ENCODE assay signal across 32 cellular contexts in genomic region chr7:2330506-2330905, GRCh38.
"Had no signal": no experiment of that assay in that cellular context is flagged by ENCODE, and none has a peak within 500 bp of the region (broad histone marks: within the 10 kb centered on the region; RNA-seq: fewer than 3 reads in every experiment).

No MANE protein-coding gene starts in this region.

- H3K27me3 Mint-ChIP-seq: activated CD4-positive, alpha-beta memory T cell treated with anti-CD3 and anti-CD28 coated beads, Interleukin-2, amount 10 ng/mL, durations not matched to agents 7 days and 5 days; activated CD4-positive, alpha-beta T cell treated with anti-CD3 and anti-CD28 coated beads, Interleukin-2, amount 10 ng/mL, durations not matched to agents 7 days and 5 days; activated naive CD4-positive, alpha-beta T cell treated with anti-CD3 and anti-CD28 coated beads, Interleukin-2, amount 50 U/mL, for 24 hours; activated naive CD8-positive, alpha-beta T cell treated with anti-CD3 and anti-CD28 coated beads for 36 hours; activated naive CD8-positive, alpha-beta T cell treated with anti-CD3 and anti-CD28 coated beads, Interleukin-2, amount 50 U/mL, for 24 hours; activated T-cell treated with anti-CD3 and anti-CD28 coated beads, Interleukin-2, amount 50 U/mL, for 24 hours; activated T-helper 17 cell treated with anti-CD3 and anti-CD28 coated beads, Interleukin-2, amount 50 U/mL, for 72 hours; brain had no signal

- H3K4me1 ChIP-seq: adrenal gland, breast epithelium, colonic mucosa, foreskin keratinocyte, gastrocnemius medialis had no signal

- DNase-seq: activated CD4-positive, alpha-beta memory T cell treated with anti-CD3 and anti-CD28 coated beads, Interleukin-2, amount 10 ng/mL, durations not matched to agents 7 days and 5 days; activated CD4-positive, alpha-beta T cell treated with anti-CD3 and anti-CD28 coated beads for 1 hour; activated CD4-positive, alpha-beta T cell treated with anti-CD3 and anti-CD28 coated beads for 4 hours; activated CD4-positive, alpha-beta T cell treated with anti-CD3 and anti-CD28 coated beads, Interleukin-2, amount 10 ng/mL, durations not matched to agents 7 days and 5 days; activated CD4-positive, alpha-beta T cell treated with anti-CD3 and anti-CD28 coated beads, Interleukin-2, amount 50 U/mL, for 4 hours; activated CD8-positive, alpha-beta memory T cell treated with anti-CD3 and anti-CD28 coated beads, Interleukin-2, amount 50 U/mL, for 48 hours; activated effector memory CD4-positive, alpha-beta T cell treated with Interleukin-2 at 50 U/mL for 16 hours; activated naive CD4-positive, alpha-beta T cell treated with anti-CD3 and anti-CD28 coated beads for 36 hours; activated naive CD8-positive, alpha-beta T cell treated with anti-CD3 and anti-CD28 coated beads for 36 hours; activated naive CD8-positive, alpha-beta T cell treated with anti-CD3 and anti-CD28 coated beads, Interleukin-2, amount 50 U/mL, for 24 hours; activated T-cell treated with anti-CD3 and anti-CD28 coated beads for 4 hours; activated T-cell treated with anti-CD3 and anti-CD28 coated beads, Interleukin-2, amount 50 U/mL, for 24 hours; adrenal gland; amygdala; aorta; central memory CD4-positive, alpha-beta T cell; cerebellar nuclear complex; colonic mucosa; dorsolateral prefrontal cortex; effector memory CD4-positive, alpha-beta T cell; endodermal cell; foreskin keratinocyte; gastrocnemius medialis; glutamatergic neuron; heart left ventricle; T-helper 2 cell had no signal

- H3K27ac ChIP-seq: adrenal gland, breast epithelium, cardiac muscle cell, colonic mucosa, dorsolateral prefrontal cortex, foreskin keratinocyte, gastrocnemius medialis, heart left ventricle had no signal

- H3K4me3 Mint-ChIP-seq: activated CD4-positive, alpha-beta memory T cell treated with anti-CD3 and anti-CD28 coated beads, Interleukin-2, amount 10 ng/mL, durations not matched to agents 7 days and 5 days; activated CD4-positive, alpha-beta T cell treated with anti-CD3 and anti-CD28 coated beads, Interleukin-2, amount 10 ng/mL, durations not matched to agents 7 days and 5 days; activated naive CD4-positive, alpha-beta T cell treated with anti-CD3 and anti-CD28 coated beads for 36 hours; activated naive CD4-positive, alpha-beta T cell treated with anti-CD3 and anti-CD28 coated beads, Interleukin-2, amount 50 U/mL, for 24 hours; activated naive CD8-positive, alpha-beta T cell treated with anti-CD3 and anti-CD28 coated beads for 36 hours; activated naive CD8-positive, alpha-beta T cell treated with anti-CD3 and anti-CD28 coated beads, Interleukin-2, amount 50 U/mL, for 24 hours; activated T-cell treated with anti-CD3 and anti-CD28 coated beads, Interleukin-2, amount 50 U/mL, for 24 hours; activated T-helper 17 cell treated with anti-CD3 and anti-CD28 coated beads, Interleukin-2, amount 50 U/mL, for 72 hours; brain; endodermal cell had no signal

- H3K9me3 ChIP-seq: adrenal gland, breast epithelium, colonic mucosa, gastrocnemius medialis, heart left ventricle had no signal

- H3K36me3 Mint-ChIP-seq: activated naive CD4-positive, alpha-beta T cell treated with anti-CD3 and anti-CD28 coated beads, Interleukin-2, amount 50 U/mL, for 24 hours; activated naive CD8-positive, alpha-beta T cell treated with anti-CD3 and anti-CD28 coated beads for 36 hours had no signal

- H3K27me3 ChIP-seq: adrenal gland, breast epithelium, cardiac muscle cell, colonic mucosa, dorsolateral prefrontal cortex, foreskin keratinocyte, gastrocnemius medialis, heart left ventricle had no signal

- H3K9me3 Mint-ChIP-seq: activated CD4-positive, alpha-beta memory T cell treated with anti-CD3 and anti-CD28 coated beads, Interleukin-2, amount 10 ng/mL, durations not matched to agents 7 days and 5 days; activated CD4-positive, alpha-beta T cell treated with anti-CD3 and anti-CD28 coated beads, Interleukin-2, amount 10 ng/mL, durations not matched to agents 7 days and 5 days; activated naive CD4-positive, alpha-beta T cell treated with anti-CD3 and anti-CD28 coated beads for 36 hours; activated naive CD4-positive, alpha-beta T cell treated with anti-CD3 and anti-CD28 coated beads, Interleukin-2, amount 50 U/mL, for 24 hours; activated naive CD8-positive, alpha-beta T cell treated with anti-CD3 and anti-CD28 coated beads for 36 hours; activated naive CD8-positive, alpha-beta T cell treated with anti-CD3 and anti-CD28 coated beads, Interleukin-2, amount 50 U/mL, for 24 hours; activated T-cell treated with anti-CD3 and anti-CD28 coated beads, Interleukin-2, amount 50 U/mL, for 24 hours; activated T-helper 17 cell treated with anti-CD3 and anti-CD28 coated beads, Interleukin-2, amount 50 U/mL, for 72 hours; brain; endodermal cell had no signal

- H3K36me3 ChIP-seq: adrenal gland, breast epithelium, cardiac muscle cell, colonic mucosa, gastrocnemius medialis, heart left ventricle had no signal

- H3K4me3 ChIP-seq: adrenal gland, breast epithelium, cardiac muscle cell, colonic mucosa, dorsolateral prefrontal cortex, gastrocnemius medialis, heart left ventricle had no signal

- ATAC-seq: activated naive CD8-positive, alpha-beta T cell treated with anti-CD3 and anti-CD28 coated beads, Interleukin-2, amount 50 U/mL, for 24 hours; activated T-helper 17 cell treated with anti-CD3 and anti-CD28 coated beads, Interleukin-2, amount 50 U/mL, for 72 hours; esophagus mucosa; foreskin keratinocyte; gastrocnemius medialis; heart left ventricle had no signal

- H3K27ac Mint-ChIP-seq: activated CD4-positive, alpha-beta memory T cell treated with anti-CD3 and anti-CD28 coated beads, Interleukin-2, amount 10 ng/mL, durations not matched to agents 7 days and 5 days; activated CD4-positive, alpha-beta T cell treated with anti-CD3 and anti-CD28 coated beads, Interleukin-2, amount 10 ng/mL, durations not matched to agents 7 days and 5 days; activated naive CD4-positive, alpha-beta T cell treated with anti-CD3 and anti-CD28 coated beads for 36 hours; activated naive CD4-positive, alpha-beta T cell treated with anti-CD3 and anti-CD28 coated beads, Interleukin-2, amount 50 U/mL, for 24 hours; activated naive CD8-positive, alpha-beta T cell treated with anti-CD3 and anti-CD28 coated beads for 36 hours; activated naive CD8-positive, alpha-beta T cell treated with anti-CD3 and anti-CD28 coated beads, Interleukin-2, amount 50 U/mL, for 24 hours; activated T-cell treated with anti-CD3 and anti-CD28 coated beads, Interleukin-2, amount 50 U/mL, for 24 hours; activated T-helper 17 cell treated with anti-CD3 and anti-CD28 coated beads, Interleukin-2, amount 50 U/mL, for 72 hours; brain; endodermal cell had no signal

- H3K4me1 Mint-ChIP-seq: activated CD4-positive, alpha-beta memory T cell treated with anti-CD3 and anti-CD28 coated beads, Interleukin-2, amount 10 ng/mL, durations not matched to agents 7 days and 5 days; activated CD4-positive, alpha-beta T cell treated with anti-CD3 and anti-CD28 coated beads, Interleukin-2, amount 10 ng/mL, durations not matched to agents 7 days and 5 days; activated naive CD4-positive, alpha-beta T cell treated with anti-CD3 and anti-CD28 coated beads, Interleukin-2, amount 50 U/mL, for 24 hours; activated naive CD8-positive, alpha-beta T cell treated with anti-CD3 and anti-CD28 coated beads for 36 hours; activated naive CD8-positive, alpha-beta T cell treated with anti-CD3 and anti-CD28 coated beads, Interleukin-2, amount 50 U/mL, for 24 hours; activated T-helper 17 cell treated with anti-CD3 and anti-CD28 coated beads, Interleukin-2, amount 50 U/mL, for 72 hours; brain; endodermal cell had no signal
